In the genomic region with DNA sequence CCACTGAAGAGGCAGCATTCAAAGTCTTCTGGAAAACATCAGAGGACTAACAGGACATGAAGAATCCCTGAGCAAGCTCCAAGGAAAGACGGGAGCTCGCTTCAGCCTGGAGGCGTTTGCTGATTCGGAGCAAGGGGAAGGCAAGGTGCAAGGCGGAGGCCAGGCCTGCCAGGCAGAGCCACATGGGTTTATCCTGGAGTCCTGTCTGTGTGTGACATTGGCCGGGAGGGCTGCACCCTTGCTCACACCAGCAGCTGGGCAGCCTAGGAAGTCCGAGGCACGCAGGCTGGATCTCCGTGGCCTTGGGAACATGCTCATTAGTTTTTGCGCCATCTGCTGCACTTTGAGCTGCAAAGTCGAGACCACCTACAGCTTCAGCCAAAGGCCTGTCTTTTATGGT, we compare ENCODE assay signal across 23 cellular contexts.
"Had no signal": no experiment of that assay in that cellular context is flagged by ENCODE, and none has a peak within 500 bp of the region (broad histone marks: within the 10 kb centered on the region; RNA-seq: fewer than 3 reads in every experiment).

No MANE protein-coding gene starts in this region.

- H3K9me3 Mint-ChIP-seq: IgD-negative memory B cell had no signal

- DNase-seq: Kasumi-1, MM.1S, NCI-H1092 treated with DMSO at 0.1 percent for 48 hours, NCI-H1436, NCI-H187, NCI-H2029, NCI-H2081 treated with DMSO at 0.1 percent for 48 hours, NCI-H2171, NCI-H226, NCI-H446, NCI-H510A, NCI-H524 treated with DMSO at 0.1 percent for 48 hours, NCI-H69, NCI-H774, Right ventricle myocardium superior, RPMI8226, SIG-M5 had no signal

- FAIRE-seq: K562, RCC 7860 had no signal

- H3K27ac ChIP-seq: KMS-11, SJSA1, SK-N-MC had no signal

- H3K27ac Mint-ChIP-seq: IgD-negative memory B cell had no signal

- H3K4me1 ChIP-seq: SJSA1 had no signal

- H3K9ac ChIP-seq: KMS-11 had no signal

- H3K27me3 ChIP-seq: SJSA1 had no signal

- H3K4me3 Mint-ChIP-seq: IgD-negative memory B cell had no signal

- H3K4me3 ChIP-seq: K562, SJSA1, SK-N-MC had no signal

- H3K4me2 ChIP-seq: KMS-11 had no signal

- H3K36me3 ChIP-seq: SJSA1 had no signal

- ATAC-seq: K562 had no signal

- H3K9me3 ChIP-seq: SJSA1 had no signal
